34 cellular contexts compared by ENCODE assay signal in the genomic region with DNA sequence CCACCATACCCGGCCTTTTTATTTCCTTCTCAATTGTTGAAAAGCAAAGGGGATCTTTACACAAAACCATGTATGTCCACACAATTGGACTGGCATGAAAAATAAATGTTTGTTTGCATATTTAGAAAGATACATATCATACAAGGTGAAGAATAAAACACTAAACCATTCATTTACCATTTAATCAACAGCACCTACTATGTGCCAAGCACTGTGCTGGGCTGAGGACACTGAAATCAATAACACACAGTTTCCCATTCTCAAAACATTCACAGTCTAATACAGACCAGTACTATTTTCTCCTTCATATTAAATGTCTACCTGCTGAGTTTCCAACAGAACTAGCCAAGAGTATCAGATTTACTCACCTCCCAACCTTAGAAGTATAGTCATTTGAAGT.
"Had no signal": no experiment of that assay in that cellular context is flagged by ENCODE, and none has a peak within 500 bp of the region (broad histone marks: within the 10 kb centered on the region; RNA-seq: fewer than 3 reads in every experiment).

No MANE protein-coding gene starts in this region.

- H3K9me3 ChIP-seq: body of pancreas, breast epithelium, MG63, SJSA1, SK-N-SH had no signal

- H3K36me3 Mint-ChIP-seq: activated naive CD8-positive, alpha-beta T cell treated with anti-CD3 and anti-CD28 coated beads for 36 hours had no signal

- H3K9me2 ChIP-seq: SK-N-SH had no signal

- H3K9ac ChIP-seq: SK-N-SH had no signal

- H3K4me3 ChIP-seq: body of pancreas, breast epithelium, MG63, PC-9, SJSA1 had no signal

- H3K27ac ChIP-seq: body of pancreas, breast epithelium, PC-9, SJSA1 had no signal

- H3K36me3 ChIP-seq: breast epithelium, MG63, SJSA1 had no signal

- FAIRE-seq: TTC549 had no signal

- H2AFZ ChIP-seq: PC-9 had no signal

- H3K27me3 ChIP-seq: body of pancreas, breast epithelium, MG63, SJSA1 had no signal

- DNase-seq: activated CD4-positive, alpha-beta T cell treated with anti-CD3 and anti-CD28 coated beads, Interleukin-2, amount 10 ng/mL, durations not matched to agents 24 days and 14 days; activated CD4-positive, alpha-beta T cell treated with anti-CD3 and anti-CD28 coated beads, Interleukin-2, amount 50 U/mL, for 4 hours; activated CD8-positive, alpha-beta T cell treated with anti-CD3 and anti-CD28 coated beads for 36 hours; activated effector memory CD4-positive, alpha-beta T cell treated with anti-CD3 and anti-CD28 coated beads, Interleukin-2, amount 50 U/mL, for 16 hours; activated naive CD4-positive, alpha-beta T cell; activated naive CD4-positive, alpha-beta T cell treated with anti-CD3 and anti-CD28 coated beads, Interleukin-2, amount 50 U/mL, for 16 hours; activated naive CD8-positive, alpha-beta T cell treated with anti-CD3 and anti-CD28 coated beads for 36 hours; activated T-cell treated with anti-CD3 and anti-CD28 coated beads, Interleukin-2, amount 50 U/mL, for 1 hour; activated T-cell treated with anti-CD3 and anti-CD28 coated beads, Interleukin-2, amount 50 U/mL, for 72 hours; amniotic stem cell; aorta; body of pancreas; Karpas-422; MG63; NCI-H1048; NCI-H1105 treated with DMSO at 0.1 percent for 48 hours; NCI-H1436; NCI-H1694; NCI-H1930; NCI-H2081 treated with DMSO at 0.1 percent for 48 hours; NCI-H2171; NCI-H510A; NCI-H526; NCI-H748 treated with DMSO at 0.1 percent for 48 hours; NK-92 treated with Interleukin-12 subunit alpha and Interleukin-12 subunit beta, amount 100 ng/mL, for 24 hours; PC-9; SHP77 treated with DMSO at 0.1 percent for 48 hours; SK-N-SH had no signal

- H3K27ac Mint-ChIP-seq: activated CD4-positive, alpha-beta T cell treated with anti-CD3 and anti-CD28 coated beads, Interleukin-2, amount 10 ng/mL, durations not matched to agents 24 days and 14 days; activated CD8-positive, alpha-beta T cell treated with anti-CD3 and anti-CD28 coated beads for 36 hours; activated naive CD8-positive, alpha-beta T cell treated with anti-CD3 and anti-CD28 coated beads for 36 hours; activated T-cell treated with anti-CD3 and anti-CD28 coated beads, Interleukin-2, amount 50 U/mL, for 72 hours; activated T-helper 17 cell treated with anti-CD3 and anti-CD28 coated beads, Interleukin-2, amount 50 U/mL, for 72 hours; T-helper 1 cell treated with Interleukin-12 subunit alpha and Interleukin-12 subunit beta and Interleukin-4 antibody, amounts not matched to agents 30 μg/mL and 1 μg/mL, for 36 hours; T-helper 2 cell treated with Interferon-gamma antibody and Interleukin-4, amounts not matched to agents 5 μg/mL and 100 μg/mL, for 36 hours had no signal

- H3K9me3 Mint-ChIP-seq: activated CD4-positive, alpha-beta T cell treated with anti-CD3 and anti-CD28 coated beads, Interleukin-2, amount 10 ng/mL, durations not matched to agents 24 days and 14 days; activated CD8-positive, alpha-beta T cell treated with anti-CD3 and anti-CD28 coated beads for 36 hours; activated naive CD8-positive, alpha-beta T cell treated with anti-CD3 and anti-CD28 coated beads for 36 hours; activated T-cell treated with anti-CD3 and anti-CD28 coated beads, Interleukin-2, amount 50 U/mL, for 72 hours; activated T-helper 17 cell treated with anti-CD3 and anti-CD28 coated beads, Interleukin-2, amount 50 U/mL, for 72 hours; T-helper 1 cell treated with Interleukin-12 subunit alpha and Interleukin-12 subunit beta and Interleukin-4 antibody, amounts not matched to agents 30 μg/mL and 1 μg/mL, for 36 hours; T-helper 2 cell treated with Interferon-gamma antibody and Interleukin-4, amounts not matched to agents 5 μg/mL and 100 μg/mL, for 36 hours had no signal

- H3K4me2 ChIP-seq: PC-9 had no signal

- H3K4me3 Mint-ChIP-seq: activated CD4-positive, alpha-beta T cell treated with anti-CD3 and anti-CD28 coated beads, Interleukin-2, amount 10 ng/mL, durations not matched to agents 24 days and 14 days; activated CD8-positive, alpha-beta T cell treated with anti-CD3 and anti-CD28 coated beads for 36 hours; activated naive CD8-positive, alpha-beta T cell treated with anti-CD3 and anti-CD28 coated beads for 36 hours; activated T-cell treated with anti-CD3 and anti-CD28 coated beads, Interleukin-2, amount 50 U/mL, for 72 hours; activated T-helper 17 cell treated with anti-CD3 and anti-CD28 coated beads, Interleukin-2, amount 50 U/mL, for 72 hours; T-helper 1 cell treated with Interleukin-12 subunit alpha and Interleukin-12 subunit beta and Interleukin-4 antibody, amounts not matched to agents 30 μg/mL and 1 μg/mL, for 36 hours; T-helper 2 cell treated with Interferon-gamma antibody and Interleukin-4, amounts not matched to agents 5 μg/mL and 100 μg/mL, for 36 hours had no signal

- H3K4me1 Mint-ChIP-seq: activated CD4-positive, alpha-beta T cell treated with anti-CD3 and anti-CD28 coated beads, Interleukin-2, amount 10 ng/mL, durations not matched to agents 24 days and 14 days; activated T-helper 17 cell treated with anti-CD3 and anti-CD28 coated beads, Interleukin-2, amount 50 U/mL, for 72 hours had no signal

- ATAC-seq: activated CD8-positive, alpha-beta T cell treated with anti-CD3 and anti-CD28 coated beads for 36 hours; activated T-cell treated with anti-CD3 and anti-CD28 coated beads, Interleukin-2, amount 50 U/mL, for 72 hours; activated T-helper 17 cell treated with anti-CD3 and anti-CD28 coated beads, Interleukin-2, amount 50 U/mL, for 72 hours; body of pancreas had no signal

- H3K4me1 ChIP-seq: body of pancreas, breast epithelium had no signal
